1 cellular context compared by ENCODE assay signal in genomic region chr11:107561688-107562087, GRCh38.
TF ChIP-seq lines count a peak whose summit lies in the region.

No MANE protein-coding gene starts in this region.

TF ChIP-seq in endothelial cell of umbilical vein, 7 proteins besides CTCF, POLR2A, EP300 and RAD21 (continued from another document):
- TF ChIP-seq GATA2 (IDR thresholded peaks at IDR 0.05; ENCODE audit: insufficient read depth, insufficient read length, low read depth, low read length) (no peak), JUN (IDR thresholded peaks at IDR 0.05; ENCODE audit: borderline replicate concordance, insufficient read depth, insufficient read length, low read depth) (no peak), POLR2AphosphoS5 (IDR thresholded peaks at IDR 0.05; ENCODE audit: insufficient read depth, low read depth, low read length) (no peak), FOS (IDR thresholded peaks at IDR 0.05; ENCODE audit: borderline replicate concordance, insufficient read depth, low read length) (peak; percentile 18), MAX (IDR thresholded peaks at IDR 0.05; ENCODE audit: insufficient read depth, insufficient read length) (no peak)
